ENCODE assay signal across 11 cellular contexts in the genomic region with DNA sequence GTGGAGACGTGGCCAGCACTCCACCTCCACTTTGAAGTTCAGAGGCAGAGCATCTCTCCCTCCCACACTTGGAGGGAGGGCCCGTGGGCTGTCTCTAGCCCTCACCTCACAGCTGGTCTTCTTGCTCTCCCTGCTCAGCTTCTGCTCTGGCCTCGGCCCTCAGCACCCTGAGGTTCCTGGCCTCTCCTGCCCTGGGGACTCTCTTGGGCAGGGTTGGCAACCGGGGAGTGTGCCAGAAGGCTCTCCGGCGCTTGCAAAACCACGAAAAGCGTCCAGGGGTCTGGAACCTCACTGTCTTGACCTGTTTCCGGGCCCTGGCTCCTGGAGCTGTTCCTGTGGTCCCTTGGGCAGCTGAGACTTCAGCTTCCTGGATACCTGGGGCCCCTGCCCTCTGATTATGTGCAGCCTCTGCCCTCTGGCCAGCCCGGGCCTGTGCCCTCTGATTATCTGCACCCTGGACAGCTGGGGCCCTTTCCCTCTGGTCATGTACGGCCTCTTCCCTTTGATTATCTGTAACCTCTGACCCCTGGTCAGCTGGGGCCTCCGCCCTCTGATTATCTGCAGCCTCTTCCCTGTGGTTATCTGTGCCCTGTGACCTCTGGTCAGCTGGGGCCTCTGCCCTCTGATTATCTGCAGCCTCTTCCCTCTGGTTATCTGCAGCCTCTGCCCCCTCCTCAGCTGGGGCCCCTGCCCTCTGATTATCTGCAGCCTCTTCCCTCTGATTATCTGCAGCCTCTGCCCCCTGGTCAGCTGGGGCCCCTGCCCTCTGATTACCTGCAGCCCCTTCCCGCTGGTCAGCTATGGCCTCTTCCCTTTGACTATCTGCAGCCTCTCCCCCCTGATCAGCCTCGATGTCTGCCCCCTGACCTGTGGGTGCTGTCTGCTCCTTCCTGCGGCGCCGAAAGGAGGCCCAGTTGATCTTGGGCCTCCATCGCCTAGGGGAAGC. TPM values are rescaled to one million over a fixed set of nuclear protein-coding genes. Genes with fewer than 3 reads are reported as not detected.
DNase-seq lines count a peak whose midpoint lies in the region; FAIRE-seq and TF ChIP-seq lines count a peak whose summit lies in the region.
"Had no signal": no experiment of that assay in that cellular context is flagged by ENCODE, and none has a peak within 500 bp of the region (broad histone marks: within the 10 kb centered on the region; RNA-seq: fewer than 3 reads in every experiment).

No MANE protein-coding gene starts in this region.

- H3K36me3 ChIP-seq in HEK293 (ENCODE audit: control insufficient read depth in 2 of 2, insufficient read depth in 1 of 2, low read length in 2 of 2) (peaks cover 0 to 24% of the 10 kb centered on the region in 2 experiments; a peak in 2 of 3 replicates), kidney epithelial cell (ENCODE audit: control insufficient read depth, insufficient read depth, low read length) (no peaks in the 10 kb centered on the region)

- H3K4me1 Mint-ChIP-seq in chondrocyte (ENCODE audit: low read depth) = peaks cover 74% of the 10 kb centered on the region

- H3K27ac ChIP-seq in HEK293 (ENCODE audit: extremely low read depth, low read depth, low read length) = peak overlapping the region; percentile 13
- peak overlapping the region in 4 of 21 experiments; percentile 19 to 67 (median 32) for H3K27ac ChIP-seq in skin epidermis

- H3K36me3 Mint-ChIP-seq in chondrocyte (ENCODE audit: low read depth) = peaks cover 12% of the 10 kb centered on the region

- no peak for TF ChIP-seq POLR2A in GM12891 (IDR thresholded peaks at IDR 0.05; ENCODE audit: low read depth, low read length)

- TF ChIP-seq CTCF in HEK293 (tag by site-specific recombination; IDR thresholded peaks at IDR 0.05) = no peak
- no peak for TF ChIP-seq CTCF in chondrocyte (IDR thresholded peaks at IDR 0.05)
- no peak for TF ChIP-seq CTCF in kidney epithelial cell (IDR thresholded peaks at IDR 0.05; ENCODE audit: insufficient read depth, low read length, poor library complexity, severe bottlenecking)

- H3K4me3 ChIP-seq in HEK293 (ENCODE audit: low read depth, low read length) (no peak overlapping the region), kidney epithelial cell (ENCODE audit: low read depth, low read length) (peak overlapping the region; percentile 49), skin epidermis (peak overlapping the region; percentile 17 to 43 (median 30))

- FAIRE-seq in GM12891 (lab: Jason Lieb, UNC) = no peak

- H3K4me3 Mint-ChIP-seq in chondrocyte (ENCODE audit: unreplicated experiment) = peak overlapping the region; percentile 96

- no peaks in the 10 kb centered on the region for H3K9me3 ChIP-seq in HEK293 (ENCODE audit: control insufficient read depth, insufficient read depth, low read depth, low read length)

- H3K27ac Mint-ChIP-seq in chondrocyte (ENCODE audit: unreplicated experiment) = peak overlapping the region; percentile 85

- no peaks in the 10 kb centered on the region for H3K27me3 ChIP-seq in kidney epithelial cell (ENCODE audit: control insufficient read depth, insufficient read depth, low read length)

- H3K9me3 Mint-ChIP-seq in chondrocyte (ENCODE audit: low read depth) = no peaks in the 10 kb centered on the region

- DNase-seq in chondrocyte (ENCODE audit: low spot score) (no peak), kidney epithelial cell (ENCODE audit: low read depth) (no peak), GM19238 (ENCODE audit: insufficient read length, low spot score) (no peak), GM12891 (ENCODE audit: insufficient read length, low spot score) (no peak), dedifferentiated amniotic fluid mesenchymal stem cell (ENCODE audit: extremely low spot score) (no peak)
- no peak for DNase-seq in activated effector memory CD4-positive, alpha-beta T cell treated with Interleukin-2 at 50 U/mL for 16 hours
- DNase-seq: activated CD4-positive, alpha-beta T cell treated with anti-CD3 and anti-CD28 coated beads for 48 hours; NCI-H187 had no signal

- CTCF ChIA-PET in HEK293 (lab: Yijun Ruan, JAX) = interaction anchor here (1.0 to 2.6 kb wide), 3 partner anchors 9 to 16 kb away, joined by 3 to 17 read pairs (median 6); no protein-coding TSS in a partner anchor

- POLR2A ChIA-PET in HEK293 (lab: Yijun Ruan, JAX) = interaction anchor here (0.7 kb wide), 1 partner anchor 36 kb away, joined by 3 read pairs; no protein-coding TSS in a partner anchor

- H3K4me1 ChIP-seq in HEK293 (ENCODE audit: control insufficient read depth, insufficient read depth, low read length) = peaks cover 24% of the 10 kb centered on the region

- H3K27me3 Mint-ChIP-seq in chondrocyte (ENCODE audit: low read depth) = no peaks in the 10 kb centered on the region

TF ChIP-seq in HEK293, 187 proteins besides CTCF, POLR2A, EP300 and RAD21 (continues in another document):
- TF ChIP-seq MEIS1 (CRISPR knock-in tag; IDR thresholded peaks at IDR 0.05; ENCODE audit: borderline replicate concordance) (no peak), SP3 (tag by site-specific recombination; IDR thresholded peaks at IDR 0.05) (peak; percentile 23; the same call in 1 of the 2 replicates), KLF10 (tag by site-specific recombination; IDR thresholded peaks at IDR 0.05) (no peak)
- TF ChIP-seq, protein P1, sequence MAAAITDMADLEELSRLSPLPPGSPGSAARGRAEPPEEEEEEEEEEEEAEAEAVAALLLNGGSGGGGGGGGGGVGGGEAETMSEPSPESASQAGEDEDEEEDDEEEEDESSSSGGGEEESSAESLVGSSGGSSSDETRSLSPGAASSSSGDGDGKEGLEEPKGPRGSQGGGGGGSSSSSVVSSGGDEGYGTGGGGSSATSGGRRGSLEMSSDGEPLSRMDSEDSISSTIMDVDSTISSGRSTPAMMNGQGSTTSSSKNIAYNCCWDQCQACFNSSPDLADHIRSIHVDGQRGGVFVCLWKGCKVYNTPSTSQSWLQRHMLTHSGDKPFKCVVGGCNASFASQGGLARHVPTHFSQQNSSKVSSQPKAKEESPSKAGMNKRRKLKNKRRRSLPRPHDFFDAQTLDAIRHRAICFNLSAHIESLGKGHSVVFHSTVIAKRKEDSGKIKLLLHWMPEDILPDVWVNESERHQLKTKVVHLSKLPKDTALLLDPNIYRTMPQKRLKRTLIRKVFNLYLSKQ (tag by site-specific recombination; IDR thresholded peaks at IDR 0.05; ENCODE audit: borderline replicate concordance) = no peak
- TF ChIP-seq, protein P2, sequence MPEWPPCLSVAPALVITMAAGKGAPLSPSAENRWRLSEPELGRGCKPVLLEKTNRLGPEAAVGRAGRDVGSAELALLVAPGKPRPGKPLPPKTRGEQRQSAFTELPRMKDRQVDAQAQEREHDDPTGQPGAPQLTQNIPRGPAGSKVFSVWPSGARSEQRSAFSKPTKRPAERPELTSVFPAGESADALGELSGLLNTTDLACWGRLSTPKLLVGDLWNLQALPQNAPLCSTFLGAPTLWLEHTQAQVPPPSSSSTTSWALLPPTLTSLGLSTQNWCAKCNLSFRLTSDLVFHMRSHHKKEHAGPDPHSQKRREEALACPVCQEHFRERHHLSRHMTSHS (tag by site-specific recombination; IDR thresholded peaks at IDR 0.05) = no peak

TF ChIP-seq in GM12891, 5 proteins besides CTCF, POLR2A, EP300 and RAD21:
- no peak for TF ChIP-seq PAX5 (IDR thresholded peaks at IDR 0.05; ENCODE audit: insufficient read depth, low read length, severe bottlenecking)
- no peak for TF ChIP-seq SPI1 (IDR thresholded peaks at IDR 0.05; ENCODE audit: low read depth, low read length)
- TF ChIP-seq POU2F2 (IDR thresholded peaks at IDR 0.05; ENCODE audit: low read depth, low read length) = no peak
- TF ChIP-seq TAF1 (IDR thresholded peaks at IDR 0.05; ENCODE audit: low read depth, low read length) = no peak
- TF ChIP-seq POLR2AphosphoS5 (IDR thresholded peaks at IDR 0.05; ENCODE audit: low read depth, low read length) = no peak

RNA-seq across cellular contexts. Expression of a gene that starts 2.0 kb away (rescaled TPM):
- 39.3 to 53.2 TPM (median 39.5 TPM) in 3 replicates for total RNA-seq in chondrocyte
- total RNA-seq in kidney epithelial cell = 21.8 and 22.2 TPM in 2 replicates
- polyA plus RNA-seq in GM12891 (2012; ENCODE audit: low read depth, missing spikeins) = not detected

RNA-seq across cellular contexts. Expression of a gene that starts 17.4 kb away (rescaled TPM):
- total RNA-seq in chondrocyte (0.10 to 0.27 TPM (median 0.20 TPM) in 3 replicates), kidney epithelial cell (0.25 and 0.27 TPM in 2 replicates)
- not detected for polyA plus RNA-seq in GM12891 (2012; ENCODE audit: low read depth, missing spikeins)
- total RNA-seq: omental fat pad had no signal
